In the genomic region with DNA sequence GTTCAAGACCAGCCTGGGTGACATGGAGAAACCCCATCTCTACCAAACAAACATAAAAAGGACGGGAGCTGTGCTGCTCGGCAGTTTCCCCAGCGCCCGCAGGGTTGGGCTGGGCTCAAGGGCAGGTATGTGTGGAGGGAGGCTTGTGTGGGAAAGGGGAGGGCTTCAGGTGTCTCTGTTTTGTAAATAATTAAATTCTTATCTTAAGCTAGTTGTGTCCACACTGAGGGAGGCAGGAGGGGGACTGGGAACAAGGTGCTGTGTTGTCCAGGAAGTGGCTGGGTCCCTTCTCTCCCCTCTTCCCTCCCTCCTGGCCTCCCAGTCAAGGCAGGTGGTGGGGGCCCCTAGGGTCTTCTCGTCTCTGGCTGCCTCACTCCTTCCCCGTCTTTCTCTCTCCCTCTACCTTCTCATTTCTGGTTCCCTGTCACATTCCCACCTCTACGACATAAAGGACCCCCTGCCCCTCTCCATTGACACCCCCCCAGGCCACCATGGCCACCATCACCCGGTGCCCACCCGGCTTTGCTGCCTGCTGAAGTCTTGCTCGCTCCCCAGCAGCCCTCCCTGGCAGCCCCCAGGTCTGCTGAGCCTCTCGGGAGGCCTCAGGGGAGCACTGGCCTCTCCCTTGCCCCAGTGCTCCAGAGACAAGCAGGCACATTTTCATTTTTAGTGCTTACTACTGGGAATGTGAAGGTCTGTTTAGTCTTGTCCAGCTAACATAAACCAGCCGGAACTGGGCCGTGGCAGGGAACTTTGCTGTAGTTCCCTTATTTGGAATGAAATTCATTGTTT, we compare ENCODE assay signal across 20 cellular contexts. TPM values are rescaled to one million over a fixed set of nuclear protein-coding genes. Genes with fewer than 3 reads are reported as not detected.
A peak's percentile ranks its signal among the peaks of the same experiment; 100 is the strongest.
DNase-seq lines count a peak whose midpoint lies in the region; ATAC-seq and TF ChIP-seq lines count a peak whose summit lies in the region.
"Had no signal": no experiment of that assay in that cellular context is flagged by ENCODE, and none has a peak within 500 bp of the region (broad histone marks: within the 10 kb centered on the region; RNA-seq: fewer than 3 reads in every experiment).

No MANE protein-coding gene starts in this region.

- in situ Hi-C loops in transverse colon (cut with MboI; ENCODE audit: low pct_ligation_motif_present in 1 of 4, low pct_unique_long_range_greater_than_20kb in 1 of 4, low sequenced_read_pairs in 3 of 4): no loop called here

- H3K27ac ChIP-seq in body of pancreas (peak overlapping the region; percentile 81 to 89 (median 86)), transverse colon (peak overlapping the region; percentile 59 to 77 (median 70))
- H3K27ac ChIP-seq: BLaER1 treated with 17β-estradiol and CSF1 and Interleukin-3, amounts not matched to agents 10 nM and 100 nM; epithelial cell of prostate had no signal

- peak in 4 of 7 experiments; percentile 27 to 40 (median 34) for TF ChIP-seq CTCF in body of pancreas (IDR thresholded peaks at IDR 0.05)
- TF ChIP-seq CTCF in mucosa of descending colon (IDR thresholded peaks at IDR 0.05): no peak
- no peak for TF ChIP-seq CTCF in transverse colon (IDR thresholded peaks at IDR 0.05)
- TF ChIP-seq CTCF in HFFc6 (IDR thresholded peaks at IDR 0.05): no peak

- H3K27me3 Mint-ChIP-seq in HFFc6 (ENCODE audit: insufficient read depth): peaks cover 40% of the 10 kb centered on the region

- WGBS in body of pancreas, 2 donors: 31 to 42% methylated on average over 10 to 13 of the region's 13 CpGs
- 48% methylated on average over 13 of the region's 13 CpGs; no CpG with 5 or more reads in 1 of the 2 donors for WGBS in transverse colon (ENCODE audit: low coverage in 1 of 2), 2 donors

- H3K36me3 ChIP-seq in body of pancreas (replicated peaks in 1 of 2; ENCODE audit: insufficient read depth in 1 of 2, low read depth in 2 of 2): no peaks in the 10 kb centered on the region
- H3K36me3 ChIP-seq in mucosa of descending colon (ENCODE audit: low read depth): no peaks in the 10 kb centered on the region
- H3K36me3 ChIP-seq in transverse colon: no peaks in the 10 kb centered on the region
- H3K36me3 ChIP-seq: BLaER1 treated with 17β-estradiol and CSF1 and Interleukin-3, amounts not matched to agents 10 nM and 100 nM had no signal

- no peak overlapping the region for H3K27ac Mint-ChIP-seq in HFFc6
- H3K27ac Mint-ChIP-seq: activated naive CD4-positive, alpha-beta T cell treated with anti-CD3 and anti-CD28 coated beads, Interleukin-2, amount 50 U/mL, for 72 hours; T-helper 2 cell treated with Interferon-gamma antibody and Interleukin-4, amounts not matched to agents 5 μg/mL and 100 μg/mL, for 36 hours had no signal

- TF ChIP-seq EP300 in transverse colon (IDR thresholded peaks at IDR 0.05; ENCODE audit: low read depth): no peak

- H3K9me3 ChIP-seq in body of pancreas: no peaks in the 10 kb centered on the region
- H3K9me3 ChIP-seq in mucosa of descending colon: no peaks in the 10 kb centered on the region
- no peaks in the 10 kb centered on the region for H3K9me3 ChIP-seq in transverse colon
- H3K9me3 ChIP-seq: BLaER1 treated with 17β-estradiol and CSF1 and Interleukin-3, amounts not matched to agents 10 nM and 100 nM had no signal

- TF ChIP-seq POLR2A in body of pancreas (IDR thresholded peaks at IDR 0.05) (peak in 2 of 3 donors; percentile 51 to 55), transverse colon (IDR thresholded peaks at IDR 0.05) (no peak)

- peaks cover 8% of the 10 kb centered on the region for H3K4me1 Mint-ChIP-seq in HFFc6 (ENCODE audit: low read depth)

- H3K4me1 ChIP-seq in body of pancreas: peaks cover 72% of the 10 kb centered on the region
- peaks cover 11% of the 10 kb centered on the region for H3K4me1 ChIP-seq in mucosa of descending colon (ENCODE audit: low read depth)
- H3K4me1 ChIP-seq in transverse colon: peaks cover 13 to 38% (median 20%) of the 10 kb centered on the region in 4 donors

- H3K27me3 ChIP-seq in body of pancreas: no peaks in the 10 kb centered on the region
- H3K27me3 ChIP-seq in transverse colon: no peaks in the 10 kb centered on the region
- H3K27me3 ChIP-seq: BLaER1 treated with 17β-estradiol and CSF1 and Interleukin-3, amounts not matched to agents 10 nM and 100 nM had no signal

- H3K9me3 Mint-ChIP-seq in HFFc6: no peaks in the 10 kb centered on the region
- H3K9me3 Mint-ChIP-seq: activated naive CD4-positive, alpha-beta T cell treated with anti-CD3 and anti-CD28 coated beads, Interleukin-2, amount 50 U/mL, for 72 hours; T-helper 2 cell treated with Interferon-gamma antibody and Interleukin-4, amounts not matched to agents 5 μg/mL and 100 μg/mL, for 36 hours had no signal

- no peaks in the 10 kb centered on the region for H3K36me3 Mint-ChIP-seq in HFFc6 (ENCODE audit: low read depth)
- H3K36me3 Mint-ChIP-seq: activated naive CD4-positive, alpha-beta T cell treated with anti-CD3 and anti-CD28 coated beads, Interleukin-2, amount 50 U/mL, for 72 hours had no signal

- peak; percentile 31 for DNase-seq in DMS53 (lab: John Stamatoyannopoulos, UW)
- DNase-seq in DMS53 treated with DMSO at 0.1 percent for 48 hours (lab: John Stamatoyannopoulos, UW; ENCODE audit: unreplicated experiment): no peak
- DNase-seq in body of pancreas: peak; percentile 75 to 90 (median 83)
- DNase-seq in mucosa of descending colon: peak; percentile 49 to 74 (median 61)
- no peak for DNase-seq in transverse colon
- no peak for DNase-seq in NCI-H2227 (lab: John Stamatoyannopoulos, UW; ENCODE audit: unreplicated experiment)
- DNase-seq in HFFc6: no peak
- DNase-seq: 8988T; midbrain; NCI-H1694 treated with DMSO at 0.1 percent for 48 hours; occipital lobe; SIG-M5; stimulated activated CD4-positive, alpha-beta T cell treated with anti-CD3 and anti-CD28 coated beads, Interleukin-4, amount 100 ng/mL, for 24 hours had no signal

- H3K4me3 ChIP-seq in body of pancreas: no peak overlapping the region
- no peak overlapping the region for H3K4me3 ChIP-seq in mucosa of descending colon
- H3K4me3 ChIP-seq in transverse colon: no peak overlapping the region
- H3K4me3 ChIP-seq: BLaER1 treated with 17β-estradiol and CSF1 and Interleukin-3, amounts not matched to agents 10 nM and 100 nM had no signal

- ATAC-seq in body of pancreas (peak; percentile 87), mucosa of descending colon (peak; percentile 81), GM21515 (IDR thresholded peaks at IDR 0.05; ENCODE audit: unreplicated experiment) (no peak)
- ATAC-seq: activated naive CD4-positive, alpha-beta T cell treated with anti-CD3 and anti-CD28 coated beads, Interleukin-2, amount 50 U/mL, for 72 hours had no signal

- intact Hi-C loops in body of pancreas (cut with DNase I): no loop called here
- intact Hi-C loops in mucosa of descending colon (cut with DNase I, micrococcal nuclease): no loop called here
- intact Hi-C loops in transverse colon (cut with DNase I; ENCODE audit: low total_unique reads): no loop called here

- H3K4me3 Mint-ChIP-seq in HFFc6: no peak overlapping the region
- H3K4me3 Mint-ChIP-seq: T-helper 2 cell treated with Interferon-gamma antibody and Interleukin-4, amounts not matched to agents 5 μg/mL and 100 μg/mL, for 36 hours had no signal

RNA-seq across cellular contexts. Expression of gene NEURL1, which starts 19.3 kb away (rescaled TPM):
- total RNA-seq in body of pancreas (10 to 100 TPM; 25.1 to 25.7 TPM), mucosa of descending colon (10 to 100 TPM; 15.9 to 68.7 (median 42.9) TPM), transverse colon (100 to 1,000 TPM in 1 of 4 donors, 10 to 100 TPM in 3; 36.7 to 177 (median 55.8) TPM)
- under 1 TPM; 0.06 to 0.46 (median 0.27) TPM for total RNA-seq in HFFc6 (2021; fragmentation: NEBNext Ultra II Directional; extraction: Animal tissue kit (Norgen Biotek cat#: 25700))
- total RNA-seq: NCI-H460 had no signal

RNA-seq across cellular contexts. Expression of gene CALHM3, which starts 33.7 kb away (rescaled TPM):
- total RNA-seq in body of pancreas: under 1 TPM in 1 of 2 donors, not detected in 1; 0.52 TPM
- total RNA-seq in mucosa of descending colon: not detected
- not detected for total RNA-seq in transverse colon
- total RNA-seq in HFFc6 (2021; fragmentation: NEBNext Ultra II Directional; extraction: Animal tissue kit (Norgen Biotek cat#: 25700)): under 1 TPM in 1 of 6 experiments, not detected in 5; 0.09 TPM
- total RNA-seq: activated naive CD4-positive, alpha-beta T cell treated with anti-CD3 and anti-CD28 coated beads, Interleukin-2, amount 50 U/mL, for 72 hours; HT-29; NCI-H460; occipital lobe had no signal

RNA-seq across cellular contexts. Expression of gene CALHM1, which starts 54.1 kb away (rescaled TPM):
- total RNA-seq in body of pancreas (not detected), mucosa of descending colon (not detected), transverse colon (not detected)
- not detected for total RNA-seq in HFFc6 (2021; fragmentation: NEBNext Ultra II Directional; extraction: Animal tissue kit (Norgen Biotek cat#: 25700))
- total RNA-seq: activated naive CD4-positive, alpha-beta T cell treated with anti-CD3 and anti-CD28 coated beads, Interleukin-2, amount 50 U/mL, for 72 hours; HT-29; NCI-H460; occipital lobe had no signal

Comparison
In these comparisons a context has a peak if more than half of its experiments do, and no peak if none do; other contexts are left out.
1. DNase-seq: peak in DMS53 (single experiment), body of pancreas (4 of 4) and mucosa of descending colon (3 of 3); none in DMS53 treated with DMSO at 0.1 percent for 48 hours (single experiment), transverse colon (single experiment), NCI-H2227 (single experiment) and HFFc6 (single experiment).
2. CTCF ChIP-seq: peak in body of pancreas (4 of 7); none in mucosa of descending colon (single experiment), transverse colon (0 of 5) and HFFc6 (single experiment).
3. RNA of gene NEURL1, which starts 19.3 kb away (total RNA-seq): 36.7 to 177 TPM in transverse colon, 15.9 to 68.7 TPM in mucosa of descending colon and 25.1 to 25.7 TPM in body of pancreas; 0.06 to 0.46 TPM in HFFc6; every median in the first group is over 10 times any median in the second.